Comparison of ENCODE assay signal across 7 cellular contexts in the genomic region with DNA sequence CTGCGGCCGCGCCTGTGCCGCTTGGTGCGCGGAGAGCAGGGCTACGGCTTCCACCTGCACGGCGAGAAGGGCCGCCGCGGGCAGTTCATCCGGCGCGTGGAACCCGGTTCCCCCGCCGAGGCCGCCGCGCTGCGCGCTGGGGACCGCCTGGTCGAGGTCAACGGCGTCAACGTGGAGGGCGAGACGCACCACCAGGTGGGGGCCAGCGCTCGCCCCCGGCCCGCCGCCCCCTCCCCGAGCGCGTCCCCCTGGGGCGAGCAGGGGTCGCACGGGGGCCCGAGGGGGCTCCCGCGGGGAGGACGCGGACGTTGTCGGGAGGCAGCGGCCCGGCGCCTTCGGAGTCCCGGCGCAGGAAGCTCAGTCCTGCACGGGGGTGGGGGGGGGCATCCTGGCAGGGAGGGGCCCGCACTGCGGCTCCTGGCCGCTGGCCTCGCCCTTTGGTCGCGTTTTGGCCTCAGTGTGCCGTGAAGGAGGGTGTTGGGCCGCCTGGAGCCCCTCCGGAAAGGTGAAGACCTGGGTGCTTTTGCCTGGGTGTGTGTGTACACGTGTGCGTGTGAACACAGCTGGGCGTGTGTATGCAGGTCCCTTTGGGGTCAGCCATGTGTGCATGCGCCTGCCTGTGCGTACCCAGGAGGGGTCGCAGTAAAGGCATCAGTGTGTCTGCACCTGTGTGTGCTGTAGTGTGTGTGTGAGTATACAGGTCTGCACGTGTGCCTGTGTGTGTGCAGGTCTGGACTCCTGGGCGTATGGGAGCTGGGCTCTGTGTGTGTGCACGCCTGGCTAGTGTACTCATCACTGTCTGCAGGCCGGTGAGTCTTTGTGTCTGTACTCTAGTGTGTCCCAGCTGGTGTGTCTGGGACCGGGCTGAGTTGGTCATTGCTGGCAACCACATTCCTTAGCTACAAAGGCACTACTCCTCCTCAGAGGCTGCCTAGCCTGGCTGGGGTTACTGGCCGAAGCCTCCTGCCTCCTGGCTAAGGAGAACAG. TPM values are rescaled to one million over a fixed set of nuclear protein-coding genes. Genes with fewer than 3 reads are reported as not detected.
A peak's percentile ranks its signal among the peaks of the same experiment; 100 is the strongest.
DNase-seq lines count a peak whose midpoint lies in the region; ATAC-seq and TF ChIP-seq lines count a peak whose summit lies in the region.

No MANE protein-coding gene starts in this region.

- H3K4me3 Mint-ChIP-seq in nephron progenitor cell = peak overlapping the region; percentile 80

- H3K4me1 Mint-ChIP-seq in nephron progenitor cell = peaks cover 37% of the 10 kb centered on the region

- 0 out of 2 replicates have a peak, but pooled peaks cover 4% of the 10 kb centered on the region for H3K36me3 ChIP-seq in HAP-1 (replicated peaks)
- H3K36me3 ChIP-seq in SJCRH30 = no peaks in the 10 kb centered on the region

- no peak for ATAC-seq in HG02763 (IDR thresholded peaks at IDR 0.05; ENCODE audit: unreplicated experiment)

- in situ Hi-C loops in HAP-1 (cut with MboI; ENCODE audit: low sequenced_read_pairs) = no loop called here

- no peaks in the 10 kb centered on the region for H3K27me3 ChIP-seq in HAP-1 (ENCODE audit: low read depth)
- peaks cover 17% of the 10 kb centered on the region; the same call in 1 of the 2 replicates for H3K27me3 ChIP-seq in SJCRH30

- H3K4me3 ChIP-seq in HAP-1 (peak overlapping the region; percentile 44), SJCRH30 (peak overlapping the region; percentile 31; the same call in 1 of the 2 replicates), epithelial cell of esophagus (ENCODE audit: low read length) (peak overlapping the region; percentile 49)

- H3K9me3 ChIP-seq in HAP-1 (no peaks in the 10 kb centered on the region), SJCRH30 (replicated peaks) (no peaks in the 10 kb centered on the region)

- DNase-seq in HAP-1 (ENCODE audit: low spot score in 2 of 2) (peak in 1 of 2 experiments; percentile 57), SJCRH30 (no peak), epithelial cell of esophagus (ENCODE audit: low read depth) (peak; percentile 46), nephron progenitor cell (no peak), COR-L47 (lab: John Stamatoyannopoulos, UW) (no peak), AG08395 (ENCODE audit: low spot score) (no peak)

- H3K4me1 ChIP-seq in HAP-1 = peaks cover 14% of the 10 kb centered on the region
- H3K4me1 ChIP-seq in SJCRH30 = peaks cover 2% of the 10 kb centered on the region

- H3K27ac Mint-ChIP-seq in nephron progenitor cell = no peak overlapping the region

- no peak for TF ChIP-seq CTCF in epithelial cell of esophagus (IDR thresholded peaks at IDR 0.05; ENCODE audit: insufficient read depth, low read depth, low read length, missing control alignments)
- no peak for TF ChIP-seq CTCF in nephron progenitor cell (IDR thresholded peaks at IDR 0.05)

- H3K9me3 Mint-ChIP-seq in nephron progenitor cell = no peaks in the 10 kb centered on the region

- H3K27ac ChIP-seq in SJCRH30 = no peak overlapping the region

- H3K36me3 Mint-ChIP-seq in nephron progenitor cell (ENCODE audit: low read depth) = no peaks in the 10 kb centered on the region

- peaks cover 38% of the 10 kb centered on the region for H3K27me3 Mint-ChIP-seq in nephron progenitor cell (ENCODE audit: low read depth, poor library complexity)

RNA-seq across cellular contexts. Expression of a gene that starts 0.6 kb away (rescaled TPM):
- total RNA-seq in SJCRH30 (2014; rRNA removed; shearing (Covaris generic)) = 6.4 and 8.0 TPM in 2 replicates

RNA-seq across cellular contexts. Expression of a gene that starts 7.7 kb away (rescaled TPM):
- total RNA-seq in SJCRH30 (2014; rRNA removed; shearing (Covaris generic)) = 1.6 TPM in 2 replicates

RNA-seq across cellular contexts. Expression of a gene that starts 17.7 kb away (rescaled TPM):
- 22.9 and 25.6 TPM in 2 replicates for total RNA-seq in SJCRH30 (2014; rRNA removed; shearing (Covaris generic))

RNA-seq across cellular contexts. Expression of a gene that starts 20.3 kb away (rescaled TPM):
- total RNA-seq in SJCRH30 (2014; rRNA removed; shearing (Covaris generic)) = 16.6 and 17.5 TPM in 2 replicates

RNA-seq across cellular contexts. Expression of a gene that starts 20.5 kb away (rescaled TPM):
- total RNA-seq in SJCRH30 (2014; rRNA removed; shearing (Covaris generic)) = 32.0 and 37.1 TPM in 2 replicates
